10 cellular contexts compared by ENCODE assay signal in genomic region chr5:112978836-112979235, GRCh38. TPM values are rescaled to one million over a fixed set of nuclear protein-coding genes. Genes with fewer than 3 reads are reported as not detected.
DNase-seq lines count a peak whose midpoint lies in the region; ATAC-seq and TF ChIP-seq lines count a peak whose summit lies in the region.
"Had no signal": no experiment of that assay in that cellular context is flagged by ENCODE, and none has a peak within 500 bp of the region (broad histone marks: within the 10 kb centered on the region; RNA-seq: fewer than 3 reads in every experiment).

No MANE protein-coding gene starts in this region.

- H3K9me3 ChIP-seq in neutrophil: no peaks in the 10 kb centered on the region
- no peaks in the 10 kb centered on the region for H3K9me3 ChIP-seq in ovary

- no peaks in the 10 kb centered on the region for H3K27me3 Mint-ChIP-seq in chondrocyte (ENCODE audit: low read depth)

- H3K27ac ChIP-seq in neutrophil: peak overlapping the region; percentile 95
- no peak overlapping the region for H3K27ac ChIP-seq in ovary

- peaks cover 9% of the 10 kb centered on the region for H3K36me3 ChIP-seq in neutrophil
- no peaks in the 10 kb centered on the region for H3K36me3 ChIP-seq in ovary

- WGBS in ovary, 3 donors: 10 to 21% (median 15%) methylated on average over 2 of the region's 2 CpGs

- H3K4me1 Mint-ChIP-seq in chondrocyte (ENCODE audit: low read depth): peaks cover 58% of the 10 kb centered on the region

- no peak for ATAC-seq in GM18502 (IDR thresholded peaks at IDR 0.05; ENCODE audit: poor library complexity, unreplicated experiment)

- no peaks in the 10 kb centered on the region for H3K27me3 ChIP-seq in neutrophil
- H3K27me3 ChIP-seq in ovary: no peaks in the 10 kb centered on the region

- intact Hi-C loops in ovary (cut with DNase I): loop anchor here in 1 of 4 donors (10.0 kb wide), 1 partner anchor 64 kb away; no protein-coding TSS in a partner anchor

- H3K9me3 Mint-ChIP-seq in chondrocyte (ENCODE audit: low read depth): no peaks in the 10 kb centered on the region

- DNase-seq in NOMO-1 treated with DMSO at 0.1 percent for 48 hours (lab: John Stamatoyannopoulos, UW; ENCODE audit: unreplicated experiment) (peak; percentile 18), NOMO-1 treated with dmso at 0.1 percent for 144 hours (lab: John Stamatoyannopoulos, UW; ENCODE audit: unreplicated experiment) (no peak), NCI-H146 (lab: John Stamatoyannopoulos, UW) (peak; percentile 31), chondrocyte (ENCODE audit: low spot score) (no peak), nucleus accumbens (lab: John Stamatoyannopoulos, UW) (no peak), ovary (no peak)
- DNase-seq: amniotic stem cell; stimulated activated CD4-positive, alpha-beta T cell treated with anti-CD3 and anti-CD28 coated beads, Interleukin-15, amount 100 ng/mL, for 24 hours had no signal

- H3K4me3 Mint-ChIP-seq in chondrocyte (ENCODE audit: unreplicated experiment): peak overlapping the region; percentile 98

- TF ChIP-seq POLR2A in ovary (IDR thresholded peaks at IDR 0.05): no peak

- TF ChIP-seq EP300 in ovary (IDR thresholded peaks at IDR 0.05): no peak

- H3K27ac Mint-ChIP-seq in chondrocyte (ENCODE audit: unreplicated experiment): no peak overlapping the region

- peaks cover 34 to 49% of the 10 kb centered on the region in 2 experiments for H3K4me1 ChIP-seq in neutrophil (ENCODE audit: control insufficient read depth in 1 of 2, insufficient read depth in 1 of 2, low read depth in 1 of 2, low read length in 1 of 2)
- H3K4me1 ChIP-seq in ovary (ENCODE audit: insufficient read depth): peaks cover 9% of the 10 kb centered on the region

- H3K4me3 ChIP-seq in neutrophil (ENCODE audit: low read depth in 1 of 2, low read length in 1 of 2) (peak overlapping the region in 1 of 2 experiments; percentile 83), ovary (no peak overlapping the region)

- H3K36me3 Mint-ChIP-seq in chondrocyte (ENCODE audit: low read depth): peaks cover 3% of the 10 kb centered on the region

- TF ChIP-seq CTCF in chondrocyte (IDR thresholded peaks at IDR 0.05): no peak
- no peak for TF ChIP-seq CTCF in neutrophil (IDR thresholded peaks at IDR 0.05)
- TF ChIP-seq CTCF in ovary (IDR thresholded peaks at IDR 0.05): no peak

RNA-seq across cellular contexts. Expression of gene DCP2, which starts 2.2 kb away (rescaled TPM):
- total RNA-seq in chondrocyte: 37.3 to 47.1 TPM (median 40.1 TPM) in 3 replicates
- 10 to 100 TPM; 16.4 to 58.7 (median 41.7) TPM for total RNA-seq in ovary
- 10 to 100 TPM; 12.4 to 13.7 TPM for polyA plus RNA-seq in ovary

RNA-seq across cellular contexts. Expression of gene REEP5, which starts 56.8 kb away (rescaled TPM):
- total RNA-seq in chondrocyte (75.6 to 89.6 TPM (median 87.6 TPM) in 3 replicates), ovary (10 to 100 TPM; 55.1 to 73.8 (median 67.6) TPM)
- 10 to 100 TPM; 50.2 to 90.4 TPM for polyA plus RNA-seq in ovary

Comparison
In these comparisons a context has a peak if more than half of its experiments do, and no peak if none do; other contexts are left out.
1. DNase-seq: peak in NOMO-1 treated with DMSO at 0.1 percent for 48 hours (single experiment) and NCI-H146 (single experiment); none in NOMO-1 treated with dmso at 0.1 percent for 144 hours (single experiment), chondrocyte (single experiment), nucleus accumbens (0 of 56) and ovary (0 of 5).